In the genomic region with DNA sequence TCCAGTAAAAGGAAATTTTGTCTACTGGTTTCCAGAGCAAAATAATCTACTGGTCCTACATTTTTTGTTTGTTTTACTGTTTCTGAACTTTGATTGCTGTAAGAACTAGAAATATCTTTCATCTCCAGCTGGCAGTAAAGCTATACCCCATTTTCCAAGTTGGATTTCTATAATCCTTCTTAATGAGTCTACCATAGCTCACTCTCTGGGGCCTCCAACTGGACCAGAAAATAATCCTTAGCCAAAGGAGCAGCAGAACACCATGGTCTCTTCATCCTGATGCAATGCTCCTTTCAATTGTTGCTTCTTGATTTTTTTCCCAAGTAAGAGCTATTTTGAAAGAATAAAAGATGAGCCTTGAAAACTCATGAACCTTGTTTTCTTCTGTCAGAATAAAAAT, we compare ENCODE assay signal across 27 cellular contexts.
"Had no signal": no experiment of that assay in that cellular context is flagged by ENCODE, and none has a peak within 500 bp of the region (broad histone marks: within the 10 kb centered on the region; RNA-seq: fewer than 3 reads in every experiment).

No MANE protein-coding gene starts in this region.

- H3K9me3 ChIP-seq: esophagus muscularis mucosa, gastroesophageal sphincter, heart left ventricle, left lung, prostate gland, sigmoid colon, spleen, testis, tibial artery had no signal

- H3K27ac Mint-ChIP-seq: dendritic cell treated with granulocyte-macrophage colony-stimulating factor and Interleukin-4, amounts not matched to agents 40 ng/mL and 50 ng/mL, for 4 days; naive thymus-derived CD8-positive, alpha-beta T cell; nephron progenitor cell; stimulated activated memory B cell treated with anti-CD40 and anti-IgM and Interleukin-4, amounts not matched to agents 10 μg/mL and 1 μg/mL and 100 μg/mL, for 72 hours; type B pancreatic cell had no signal

- H3K36me3 Mint-ChIP-seq: naive thymus-derived CD8-positive, alpha-beta T cell; stimulated activated memory B cell treated with anti-CD40 and anti-IgM and Interleukin-4, amounts not matched to agents 10 μg/mL and 1 μg/mL and 100 μg/mL, for 72 hours; type B pancreatic cell had no signal

- FAIRE-seq: endothelial cell of umbilical vein, islet of Langerhans had no signal

- H3K4me3 Mint-ChIP-seq: dendritic cell treated with granulocyte-macrophage colony-stimulating factor and Interleukin-4, amounts not matched to agents 40 ng/mL and 50 ng/mL, for 4 days; naive thymus-derived CD8-positive, alpha-beta T cell; nephron progenitor cell; stimulated activated memory B cell treated with anti-CD40 and anti-IgM and Interleukin-4, amounts not matched to agents 10 μg/mL and 1 μg/mL and 100 μg/mL, for 72 hours; type B pancreatic cell had no signal

- DNase-seq: effector CD8-positive, alpha-beta T cell; foreskin keratinocyte; heart left ventricle; hippocampal formation; left cardiac atrium; left lung; mesendoderm; midbrain; naive thymus-derived CD8-positive, alpha-beta T cell; nephron progenitor cell; nucleus accumbens; right cardiac atrium; sigmoid colon; spleen; stimulated activated CD4-positive, alpha-beta T cell treated with anti-CD3 and anti-CD28 coated beads, Interleukin-4, amount 100 ng/mL, for 4 hours; stimulated activated naive CD8-positive, alpha-beta T cell treated with anti-CD3 and anti-CD28 coated beads, Interleukin-15, Interleukin-2, amounts not matched to agents 100 U/mL and 50 U/mL, for 24 hours; substantia nigra; testis; tibial artery had no signal

- H3K4me1 ChIP-seq: foreskin keratinocyte, heart left ventricle, left lung, prostate gland, spleen, testis, tibial artery had no signal

- ATAC-seq: foreskin keratinocyte; gastroesophageal sphincter; heart left ventricle; left cardiac atrium; left lung; naive thymus-derived CD8-positive, alpha-beta T cell; right cardiac atrium; stimulated activated memory B cell treated with anti-CD40 and anti-IgM and Interleukin-4, amounts not matched to agents 10 μg/mL and 1 μg/mL and 100 μg/mL, for 72 hours; stimulated activated naive CD8-positive, alpha-beta T cell treated with anti-CD3 and anti-CD28 coated beads, Interleukin-15, Interleukin-2, amounts not matched to agents 100 U/mL and 50 U/mL, for 24 hours had no signal

- H3K4me3 ChIP-seq: esophagus muscularis mucosa, gastroesophageal sphincter, heart left ventricle, left lung, prostate gland, sigmoid colon, spleen, testis, tibial artery had no signal

- H3K27ac ChIP-seq: esophagus muscularis mucosa, foreskin keratinocyte, gastroesophageal sphincter, heart left ventricle, left lung, prostate gland, sigmoid colon, spleen, testis, tibial artery had no signal

- H3K9me3 Mint-ChIP-seq: nephron progenitor cell; stimulated activated memory B cell treated with anti-CD40 and anti-IgM and Interleukin-4, amounts not matched to agents 10 μg/mL and 1 μg/mL and 100 μg/mL, for 72 hours; type B pancreatic cell had no signal

- H3K4me1 Mint-ChIP-seq: naive thymus-derived CD8-positive, alpha-beta T cell; stimulated activated memory B cell treated with anti-CD40 and anti-IgM and Interleukin-4, amounts not matched to agents 10 μg/mL and 1 μg/mL and 100 μg/mL, for 72 hours had no signal

- H3K27me3 ChIP-seq: esophagus muscularis mucosa, foreskin keratinocyte, gastroesophageal sphincter, heart left ventricle, left lung, sigmoid colon, spleen, testis, tibial artery had no signal

- H3K27me3 Mint-ChIP-seq: dendritic cell treated with granulocyte-macrophage colony-stimulating factor and Interleukin-4, amounts not matched to agents 40 ng/mL and 50 ng/mL, for 4 days; naive thymus-derived CD8-positive, alpha-beta T cell; stimulated activated memory B cell treated with anti-CD40 and anti-IgM and Interleukin-4, amounts not matched to agents 10 μg/mL and 1 μg/mL and 100 μg/mL, for 72 hours; type B pancreatic cell had no signal

- H3K36me3 ChIP-seq: esophagus muscularis mucosa, gastroesophageal sphincter, heart left ventricle, left lung, prostate gland, sigmoid colon, spleen, tibial artery had no signal
